ENCODE assay signal across 1 cellular context in genomic region chr20:63850689-63851547, GRCh38.
TF ChIP-seq lines count a peak whose summit lies in the region.

No MANE protein-coding gene starts in this region.

TF ChIP-seq in GM12878, 131 proteins besides CTCF, POLR2A, EP300 and RAD21 (continues in another document):
- TF ChIP-seq ZBTB33 (IDR thresholded peaks at IDR 0.05): peak; percentile 50; the same call in 1 of the 2 replicates
- TF ChIP-seq RBBP5 (conservative IDR thresholded peaks at IDR 0.05): no peak
- TF ChIP-seq RUNX3 (IDR thresholded peaks at IDR 0.05; ENCODE audit: low read length): peak; percentile 95
- no peak for TF ChIP-seq ZNF622 (IDR thresholded peaks at IDR 0.05)
- no peak for TF ChIP-seq ZBTB11 (CRISPR knock-in tag; IDR thresholded peaks at IDR 0.05)
- TF ChIP-seq PAX8 (IDR thresholded peaks at IDR 0.05): no peak
- no peak for TF ChIP-seq SMC3 (IDR thresholded peaks at IDR 0.05; ENCODE audit: borderline replicate concordance, low read length)
- 0 out of 2 replicates have a peak, but pooled peaks have one; percentile 27 for TF ChIP-seq MYB (IDR thresholded peaks at IDR 0.05; ENCODE audit: borderline replicate concordance, low read depth, low read length)
- peak; percentile 84 for TF ChIP-seq NFIC (IDR thresholded peaks at IDR 0.05; ENCODE audit: low read depth, low read length)
- TF ChIP-seq CHD2 (IDR thresholded peaks at IDR 0.05; ENCODE audit: borderline replicate concordance, low read depth, low read length): peak; percentile 86; the same call in 1 of the 2 replicates
- no peak for TF ChIP-seq HDAC6 (IDR thresholded peaks at IDR 0.05; ENCODE audit: unreplicated experiment)
- 0 out of 2 replicates have a peak, but pooled peaks have one; percentile 9 for TF ChIP-seq ESRRA (IDR thresholded peaks at IDR 0.05; ENCODE audit: low read length)
- TF ChIP-seq SP1 (IDR thresholded peaks at IDR 0.05; ENCODE audit: low read depth, low read length): no peak
- TF ChIP-seq TAF1 (IDR thresholded peaks at IDR 0.05; ENCODE audit: borderline replicate concordance, low read depth, low read length): no peak
- TF ChIP-seq CUX1 (IDR thresholded peaks at IDR 0.05; ENCODE audit: insufficient replicate concordance, low read depth, low read length): no peak
- TF ChIP-seq GABPA (IDR thresholded peaks at IDR 0.05; ENCODE audit: low read depth): no peak; the same call in 1 of the 2 replicates
- peak; percentile 45; the same call in 1 of the 2 replicates for TF ChIP-seq NKRF (conservative IDR thresholded peaks at IDR 0.05)
- no peak for TF ChIP-seq ASH2L (IDR thresholded peaks at IDR 0.05; ENCODE audit: borderline replicate concordance, low read depth)
- TF ChIP-seq USF2 (IDR thresholded peaks at IDR 0.05; ENCODE audit: borderline replicate concordance, low read depth, low read length): peak; percentile 33; the same call in 1 of the 2 replicates
- no peak for TF ChIP-seq CEBPZ (IDR thresholded peaks at IDR 0.05; ENCODE audit: low read depth, low read length)
- TF ChIP-seq MEF2B (IDR thresholded peaks at IDR 0.05; ENCODE audit: partially characterized antibody, poor library complexity, severe bottlenecking): peak; percentile 72
- no peak for TF ChIP-seq BCLAF1 (IDR thresholded peaks at IDR 0.05)
- TF ChIP-seq CBX5 (IDR thresholded peaks at IDR 0.05; ENCODE audit: low read depth): no peak
- peak; percentile 95 for TF ChIP-seq TBL1XR1 (IDR thresholded peaks at IDR 0.05; ENCODE audit: low read depth, low read length)
- TF ChIP-seq MAX (IDR thresholded peaks at IDR 0.05; ENCODE audit: low read depth, low read length): peak; percentile 36; the same call in 1 of the 2 replicates
- peak; percentile 84; the same call in 1 of the 2 replicates for TF ChIP-seq ATF2 (IDR thresholded peaks at IDR 0.05; ENCODE audit: low read length)
- no peak for TF ChIP-seq NFYA (IDR thresholded peaks at IDR 0.05; ENCODE audit: borderline replicate concordance, low read depth, low read length)
- peak; percentile 70; the same call in 1 of the 2 replicates for TF ChIP-seq MTA3 (IDR thresholded peaks at IDR 0.05; ENCODE audit: borderline replicate concordance, low read length)
